7 cellular contexts compared by ENCODE assay signal in genomic region chr4:140152760-140153418, GRCh38. TPM values are rescaled to one million over a fixed set of nuclear protein-coding genes. Genes with fewer than 3 reads are reported as not detected.
DNase-seq lines count a peak whose midpoint lies in the region; TF ChIP-seq lines count a peak whose summit lies in the region.

No MANE protein-coding gene starts in this region.

- peaks cover 36% of the 10 kb centered on the region for H3K4me1 Mint-ChIP-seq in nephron

- no peaks in the 10 kb centered on the region for H3K27me3 ChIP-seq in OCI-LY1 (ENCODE audit: insufficient read depth, low read length)

- H3K27me3 Mint-ChIP-seq in nephron (ENCODE audit: low read depth) = no peaks in the 10 kb centered on the region

- no peaks in the 10 kb centered on the region for H3K9me3 ChIP-seq in OCI-LY1 (ENCODE audit: low read length)

- TF ChIP-seq CTCF in GM13976 (IDR thresholded peaks at IDR 0.05; ENCODE audit: borderline replicate concordance, control extremely low read depth, extremely low read depth, insufficient read depth, missing control alignments) = no peak
- TF ChIP-seq CTCF in OCI-LY1 (IDR thresholded peaks at IDR 0.05; ENCODE audit: low read length) = no peak
- no peak for TF ChIP-seq CTCF in foreskin fibroblast (IDR thresholded peaks at IDR 0.05; ENCODE audit: low read depth, low read length)
- TF ChIP-seq CTCF in nephron (IDR thresholded peaks at IDR 0.05; ENCODE audit: unreplicated experiment in 3 of 3) = no peak

- H3K4me2 ChIP-seq in OCI-LY1 (ENCODE audit: low read length) = peak overlapping the region; percentile 96

- peaks cover 55% of the 10 kb centered on the region for H3K4me1 ChIP-seq in OCI-LY1 (ENCODE audit: insufficient read depth, low read length, severe bottlenecking)

- no peaks in the 10 kb centered on the region for H3K79me2 ChIP-seq in OCI-LY1 (ENCODE audit: insufficient read depth, low read length)

- H3K36me3 Mint-ChIP-seq in nephron (ENCODE audit: low read depth) = no peaks in the 10 kb centered on the region

- H3K9me3 Mint-ChIP-seq in nephron = no peaks in the 10 kb centered on the region

- peak overlapping the region; percentile 75 for H3K27ac ChIP-seq in OCI-LY1 (ENCODE audit: low read depth, low read length, poor library complexity, severe bottlenecking)
- peak overlapping the region; percentile 65 for H3K27ac ChIP-seq in temporal lobe (ENCODE audit: low read depth, low read length)

- peak overlapping the region; percentile 71 for H3K9ac ChIP-seq in OCI-LY1 (ENCODE audit: low read length)

- H3F3A ChIP-seq in OCI-LY1 (ENCODE audit: insufficient read depth, low read length) = no peaks in the 10 kb centered on the region

- H3K27ac Mint-ChIP-seq in nephron = peak overlapping the region; percentile 98 to 99 (median 98)

- H4K20me1 ChIP-seq in OCI-LY1 (ENCODE audit: insufficient read depth, low read length) = no peaks in the 10 kb centered on the region

- H3K4me3 Mint-ChIP-seq in nephron = peak overlapping the region; percentile 91 to 97 (median 96)

- H3K4me3 ChIP-seq in OCI-LY1 (ENCODE audit: low read depth, low read length, poor library complexity, severe bottlenecking) = peak overlapping the region; percentile 75
- H3K4me3 ChIP-seq in foreskin fibroblast (ENCODE audit: low read depth in 1 of 2, low read length in 2 of 2) = peak overlapping the region; percentile 76 to 78

- no peak overlapping the region for H2AFZ ChIP-seq in OCI-LY1 (ENCODE audit: low read length)

- no peaks in the 10 kb centered on the region for H3K36me3 ChIP-seq in OCI-LY1 (ENCODE audit: insufficient read depth, low read length)

- in situ Hi-C loops in GM13976 (cut with MboI; ENCODE audit: low sequenced_read_pairs, unreplicated experiment) = no loop called here

- DNase-seq in GM13976 (ENCODE audit: low spot score) (peak; percentile 34), activated gamma-delta T cell treated with Interleukin-2 at 50 U/mL for 16 hours (peak; percentile 22), foreskin fibroblast (peak; percentile 42 to 77), SHP77 treated with DMSO at 0.1 percent for 48 hours (lab: John Stamatoyannopoulos, UW) (no peak)

- no peaks in the 10 kb centered on the region for H3K9me2 ChIP-seq in OCI-LY1 (ENCODE audit: low read depth, low read length)

RNA-seq across cellular contexts. Expression of gene MAML3, which starts 1.1 kb away (rescaled TPM):
- total RNA-seq in temporal lobe = 5.2 TPM
